13 cellular contexts compared by ENCODE assay signal in genomic region chr1:175597969-175598765, GRCh38.
DNase-seq lines count a peak whose midpoint lies in the region; ATAC-seq and TF ChIP-seq lines count a peak whose summit lies in the region.
"Had no signal": no experiment of that assay in that cellular context is flagged by ENCODE, and none has a peak within 500 bp of the region (broad histone marks: within the 10 kb centered on the region; RNA-seq: fewer than 3 reads in every experiment).

No MANE protein-coding gene starts in this region.

- H3K4me3 ChIP-seq in fibroblast of pulmonary artery (replicated peaks; ENCODE audit: low read depth, low read length): no peak overlapping the region
- H3K4me3 ChIP-seq: SK-N-MC had no signal

- ATAC-seq in GM21423 (IDR thresholded peaks at IDR 0.05; ENCODE audit: unreplicated experiment): peak; percentile 34
- peak; percentile 35 for ATAC-seq in HG03439 (IDR thresholded peaks at IDR 0.05; ENCODE audit: unreplicated experiment)
- ATAC-seq in GM19397 (IDR thresholded peaks at IDR 0.05; ENCODE audit: unreplicated experiment): no peak
- no peak for ATAC-seq in activated CD4-positive, CD25-positive, alpha-beta regulatory T cell treated with anti-CD3 and anti-CD28 coated beads, Interleukin-2, amount 50 U/mL, for 24 hours

- DNase-seq in Daoy (ENCODE audit: low read depth) (peak; percentile 55), fibroblast of pulmonary artery (ENCODE audit: low read depth) (peak; percentile 44), nucleus accumbens (lab: John Stamatoyannopoulos, UW) (no peak), COLO829 (ENCODE audit: low spot score) (no peak)
- DNase-seq: activated T-cell treated with anti-CD3 and anti-CD28 coated beads, Interleukin-2, amount 50 U/mL, for 1 hour; AML-193; erythroblast; stimulated activated CD4-positive, alpha-beta T cell treated with anti-CD3 and anti-CD28 coated beads, Interleukin-4, amount 100 ng/mL, for 4 hours had no signal

- TF ChIP-seq CTCF in fibroblast of pulmonary artery (IDR thresholded peaks at IDR 0.05; ENCODE audit: low read length, missing control alignments): no peak

Comparison
In these comparisons a context has a peak if more than half of its experiments do, and no peak if none do; other contexts are left out.
1. DNase-seq: peak in Daoy (single experiment) and fibroblast of pulmonary artery (single experiment); none in nucleus accumbens (0 of 56) and COLO829 (single experiment).
2. ATAC-seq: peak in GM21423 (single experiment) and HG03439 (single experiment); none in GM19397 (single experiment) and activated CD4-positive, CD25-positive, alpha-beta regulatory T cell treated with anti-CD3 and anti-CD28 coated beads, Interleukin-2, amount 50 U/mL, for 24 hours (0 of 2).